In the genomic region with DNA sequence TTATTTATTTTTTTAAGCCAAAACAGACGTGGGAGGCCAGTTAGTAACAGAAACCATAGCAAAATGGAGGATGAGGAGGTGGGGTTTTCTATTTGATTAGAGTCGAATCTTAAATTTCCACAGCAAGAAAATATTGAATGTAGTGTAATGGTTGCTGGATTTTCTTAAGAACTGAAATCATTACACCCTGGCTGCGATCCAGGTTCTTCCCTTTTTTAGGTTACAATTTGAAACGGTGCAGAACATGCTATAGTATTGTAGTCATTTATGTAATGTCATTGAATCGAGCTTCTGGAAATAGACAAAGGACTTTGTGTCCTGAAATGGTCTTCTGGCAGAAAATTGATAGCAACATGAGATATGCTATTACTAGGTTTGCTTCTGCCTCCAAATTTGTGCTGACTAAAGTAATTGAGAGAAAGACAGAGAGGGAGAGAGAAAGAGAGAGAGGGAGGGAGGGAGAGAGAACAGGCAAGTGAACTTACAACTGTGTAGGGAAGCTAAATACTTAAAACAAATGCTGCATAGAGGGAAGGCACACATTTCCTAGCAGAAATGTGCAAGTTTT, we compare ENCODE assay signal across 22 cellular contexts.
DNase-seq lines count a peak whose midpoint lies in the region; ATAC-seq and FAIRE-seq lines count a peak whose summit lies in the region.
"Had no signal": no experiment of that assay in that cellular context is flagged by ENCODE, and none has a peak within 500 bp of the region (broad histone marks: within the 10 kb centered on the region; RNA-seq: fewer than 3 reads in every experiment).

No MANE protein-coding gene starts in this region.

- H3K36me3 ChIP-seq in ACC112 (ENCODE audit: insufficient read depth, low read length) (no peaks in the 10 kb centered on the region), adipocyte (ENCODE audit: control insufficient read depth, insufficient read depth, low read length, severe bottlenecking) (no peaks in the 10 kb centered on the region)
- H3K36me3 ChIP-seq: colonic mucosa, neutrophil, tibial artery had no signal

- ATAC-seq in HG03460 (IDR thresholded peaks at IDR 0.05; ENCODE audit: unreplicated experiment): no peak
- no peak for ATAC-seq in GM19397 (IDR thresholded peaks at IDR 0.05; ENCODE audit: unreplicated experiment)
- ATAC-seq in HG03469 (IDR thresholded peaks at IDR 0.05; ENCODE audit: unreplicated experiment): no peak
- ATAC-seq: left cardiac atrium, mucosa of descending colon had no signal

- H3K27ac ChIP-seq in ACC112 (ENCODE audit: low read depth, low read length): no peak overlapping the region
- H3K27ac ChIP-seq: colonic mucosa, neutrophil, tibial artery had no signal

- peak; percentile 13 for FAIRE-seq in islet of Langerhans (lab: Jason Lieb, UNC)
- FAIRE-seq: frontal cortex had no signal

- H2AFZ ChIP-seq in ACC112 (ENCODE audit: low read length, unreplicated experiment): peak overlapping the region; percentile 6

- no peaks in the 10 kb centered on the region for H3K79me2 ChIP-seq in ACC112 (ENCODE audit: control insufficient read depth, insufficient read depth, low read length, unreplicated experiment)

- H3K27me3 ChIP-seq in ACC112 (ENCODE audit: insufficient read depth, low read length) (0 out of 2 replicates have a peak, but pooled peaks cover 19% of the 10 kb centered on the region), adipocyte (replicated peaks; ENCODE audit: control insufficient read depth, insufficient read depth, low read length) (no peaks in the 10 kb centered on the region)
- H3K27me3 ChIP-seq: colonic mucosa, neutrophil, tibial artery had no signal

- DNase-seq in NCI-H1092 treated with DMSO at 0.1 percent for 48 hours (lab: John Stamatoyannopoulos, UW) (peak; percentile 69), adipocyte (ENCODE audit: low read depth) (peak; percentile 71), EL (no peak)
- DNase-seq: activated CD4-positive, alpha-beta T cell treated with anti-CD3 and anti-CD28 coated beads, Interleukin-2, amount 50 U/mL, for 4 hours; activated naive CD4-positive, alpha-beta T cell treated with anti-CD3 and anti-CD28 coated beads for 36 hours; activated T-cell treated with anti-CD3 and anti-CD28 coated beads for 4 hours; aorta; colonic mucosa; HCEC 1CT; left cardiac atrium; MM.1S; mucosa of descending colon; NCI-H2081; retina; tibial artery had no signal

- H3K4me3 ChIP-seq in ACC112 (ENCODE audit: low read depth, low read length) (no peak overlapping the region), adipocyte (ENCODE audit: low read length) (peak overlapping the region; percentile 1)
- H3K4me3 ChIP-seq: colonic mucosa, mucosa of descending colon, tibial artery had no signal

- H3K9ac ChIP-seq in adipocyte (ENCODE audit: low read length): no peak overlapping the region

- H3K4me1 ChIP-seq in ACC112 (ENCODE audit: control insufficient read depth, insufficient read depth, low read length, unreplicated experiment): no peaks in the 10 kb centered on the region
- H3K4me1 ChIP-seq in adipocyte (ENCODE audit: control insufficient read depth, insufficient read depth, low read length): peaks cover 13% of the 10 kb centered on the region
- H3K4me1 ChIP-seq: colonic mucosa had no signal

- H3K9me3 ChIP-seq in adipocyte (ENCODE audit: control insufficient read depth, low read length): no peaks in the 10 kb centered on the region
- H3K9me3 ChIP-seq: colonic mucosa, mucosa of descending colon, neutrophil, tibial artery had no signal
